ENCODE assay signal across 8 cellular contexts in the genomic region with DNA sequence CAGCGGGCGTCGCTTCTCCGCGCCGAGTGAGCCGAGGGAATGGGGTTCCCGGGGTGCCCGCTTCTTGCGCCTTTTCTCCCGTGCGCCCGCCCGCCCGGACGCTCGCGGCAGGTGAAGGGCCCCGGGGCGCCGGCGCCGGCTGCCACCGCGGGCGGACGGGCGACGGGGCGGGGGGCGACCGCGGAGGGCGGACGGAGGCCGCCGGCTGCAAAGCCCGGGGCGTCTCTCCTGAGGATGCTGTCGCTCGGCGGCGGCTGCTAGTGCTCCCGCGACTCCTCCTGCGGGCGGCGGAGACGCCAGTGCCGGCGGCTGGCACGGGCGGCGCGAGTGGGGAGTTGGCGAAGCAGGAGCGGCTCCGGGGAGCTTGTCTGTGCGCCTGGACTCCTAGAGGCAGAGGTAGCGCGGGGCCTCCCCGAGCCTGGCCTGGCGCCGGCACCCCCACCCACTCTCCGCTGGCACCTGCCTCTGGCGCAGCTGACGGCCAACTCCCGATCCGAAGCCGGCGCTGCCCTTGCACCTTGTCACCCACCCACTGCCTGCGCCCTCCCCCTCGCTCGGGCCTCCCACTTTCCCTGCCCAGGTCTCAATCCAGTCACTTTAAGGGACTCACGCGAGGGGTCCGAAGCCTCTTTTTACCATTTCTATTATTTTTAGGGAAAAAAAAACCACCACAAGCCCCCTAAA. TPM values are rescaled to one million over a fixed set of nuclear protein-coding genes. Genes with fewer than 3 reads are reported as not detected.
A peak's percentile ranks its signal among the peaks of the same experiment; 100 is the strongest.
DNase-seq lines count a peak whose midpoint lies in the region; ATAC-seq, FAIRE-seq and TF ChIP-seq lines count a peak whose summit lies in the region.

A gene (minus strand): TSS at position 487 of the 684 bp plus-strand sequence. CDS start 701 bp downstream, outside the sequence.

- H3K4me3 ChIP-seq in brain microvascular endothelial cell (ENCODE audit: low read depth, low read length) (peak within 1 kb of the TSS; percentile 38), kidney (ENCODE audit: low read length in 2 of 2) (peak within 1 kb of the TSS; percentile 58 to 64), spleen (peak within 1 kb of the TSS; percentile 31 to 74 (median 50))

- TF ChIP-seq POLR2A in spleen (IDR thresholded peaks at IDR 0.05), result no peak

- intact Hi-C loops in kidney (cut with DNase I) (no loop called here), spleen (cut with DNase I; ENCODE audit: low total_unique reads) (no loop called here)

- DNase-seq in AG08396 (ENCODE audit: low spot score), result peak; percentile 52
- DNase-seq in NCI-H1092 treated with DMSO at 0.1 percent for 48 hours (lab: John Stamatoyannopoulos, UW), result peak; percentile 61
- no peak for DNase-seq in brain microvascular endothelial cell
- peak; percentile 86 for DNase-seq in kidney
- DNase-seq in spleen, result peak; percentile 77

- no peak for FAIRE-seq in kidney (lab: Jason Lieb, UNC)

- ATAC-seq in HG02610 (IDR thresholded peaks at IDR 0.05; ENCODE audit: unreplicated experiment) (no peak), GM18867 (IDR thresholded peaks at IDR 0.05; ENCODE audit: unreplicated experiment) (no peak), HG02759 (IDR thresholded peaks at IDR 0.05; ENCODE audit: unreplicated experiment) (no peak)

- H3K27me3 ChIP-seq in brain microvascular endothelial cell (replicated peaks) (peaks cover 33% of the 10 kb centered on the region), spleen (replicated peaks in 1 of 7) (peaks cover 4 to 50% (median 21%) of the 10 kb centered on the region in 7 donors)

- TF ChIP-seq CTCF in brain microvascular endothelial cell (IDR thresholded peaks at IDR 0.05; ENCODE audit: low read depth, low read length, missing control alignments) (no peak), kidney (IDR thresholded peaks at IDR 0.05; ENCODE audit: borderline replicate concordance, extremely low read depth, insufficient read depth) (no peak), spleen (IDR thresholded peaks at IDR 0.05 in 8 of 11, conservative IDR thresholded peaks at IDR 0.05 in 3 of 11) (no peak)

- no peaks in the 10 kb centered on the region for H3K9me3 ChIP-seq in kidney (ENCODE audit: control insufficient read depth in 1 of 2, low read length in 2 of 2)
- H3K9me3 ChIP-seq in spleen, result no peaks in the 10 kb centered on the region

- H3K36me3 ChIP-seq in brain microvascular endothelial cell (replicated peaks), result no peaks in the 10 kb centered on the region
- H3K36me3 ChIP-seq in kidney (ENCODE audit: control insufficient read depth in 1 of 2, insufficient read depth in 2 of 2, low read length in 2 of 2), result no peaks in the 10 kb centered on the region
- H3K36me3 ChIP-seq in spleen, result no peaks in the 10 kb centered on the region

- in situ Hi-C loops in brain microvascular endothelial cell (cut with HindIII; ENCODE audit: low pct_ligation_motif_present, low sequenced_read_pairs), result no loop called here

- 3 to 16% (median 5%) methylated on average over 15 to 77 of the region's 77 CpGs for WGBS in spleen, 5 donors

- H3K27ac ChIP-seq in brain microvascular endothelial cell (no peak within 1 kb of the TSS), kidney (ENCODE audit: low read depth in 2 of 2, low read length in 2 of 2) (peak within 1 kb of the TSS; percentile 9 to 32), spleen (peak within 1 kb of the TSS; percentile 27 to 87 (median 72))

- H3K9ac ChIP-seq in kidney (ENCODE audit: low read length in 2 of 2), result peak within 1 kb of the TSS in 1 of 2 donors; percentile 1

- H3K4me1 ChIP-seq in kidney (ENCODE audit: control insufficient read depth in 1 of 2, insufficient read depth in 1 of 2, low read depth in 1 of 2, low read length in 2 of 2) (peaks cover 5 to 17% of the 10 kb centered on the region in 2 donors), spleen (peaks cover 14 to 65% (median 34%) of the 10 kb centered on the region in 6 donors)

RNA-seq across cellular contexts. Expression of the gene that starts here (rescaled TPM):
- 77.7 TPM for total RNA-seq in kidney
- 65.8 TPM for polyA plus RNA-seq in kidney (ENCODE audit: insufficient read depth, low read depth, low replicate concordance)
- 10 to 100 TPM in 6 of 7 donors, 1 to 10 TPM in 1; 5.0 to 58.0 (median 26.0) TPM for total RNA-seq in spleen
- 10 to 100 TPM; 20.2 to 33.8 (median 26.3) TPM for polyA plus RNA-seq in spleen
